In the genomic region with DNA sequence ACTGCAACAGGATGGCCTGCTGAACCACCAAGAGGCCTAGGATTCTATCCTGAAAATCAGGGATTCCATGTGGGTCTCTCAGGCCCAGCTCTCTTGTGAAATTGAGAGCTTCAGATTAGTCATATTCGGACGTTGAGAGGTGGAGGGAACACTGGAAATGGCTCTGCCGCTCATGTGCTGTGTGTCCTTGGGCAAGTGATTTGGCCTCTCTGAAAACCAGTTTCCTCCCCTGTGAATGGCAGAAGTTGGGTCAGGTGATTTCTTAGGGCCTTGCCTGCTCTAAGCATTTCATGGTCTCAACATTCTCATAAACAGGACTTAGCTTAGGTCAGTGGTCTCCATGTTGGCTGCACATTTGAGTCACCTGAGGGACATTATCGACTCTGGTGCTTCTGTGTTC, we compare ENCODE assay signal across 26 cellular contexts.
DNase-seq lines count a peak whose midpoint lies in the region; ATAC-seq, FAIRE-seq and TF ChIP-seq lines count a peak whose summit lies in the region.
"Had no signal": no experiment of that assay in that cellular context is flagged by ENCODE, and none has a peak within 500 bp of the region (broad histone marks: within the 10 kb centered on the region; RNA-seq: fewer than 3 reads in every experiment).

No MANE protein-coding gene starts in this region.

- no peak overlapping the region for H3K27ac ChIP-seq in HepG2 (ENCODE audit: extremely low read length, insufficient read depth, low read length)
- no peak overlapping the region for H3K27ac ChIP-seq in right lobe of liver
- H3K27ac ChIP-seq in K562 (ENCODE audit: extremely low read depth, low read depth, low read length) = no peak overlapping the region
- H3K27ac ChIP-seq in dorsolateral prefrontal cortex = no peak overlapping the region
- H3K27ac ChIP-seq: 22Rv1, A549, BLaER1 had no signal

- in situ Hi-C loops in HepG2 (cut with HindIII; ENCODE audit: extremely low pct_ligation_motif_present, low pct_unique_long_range_greater_than_20kb) = no loop called here
- in situ Hi-C loops in K562 (cut with MboI) = no loop called here

- DNase-seq in HepG2 (ENCODE audit: low spot score) (no peak), right lobe of liver (no peak), K562 (ENCODE audit: extremely low read depth in 1 of 4, low spot score in 3 of 4) (no peak), naive B cell (no peak), dorsolateral prefrontal cortex (no peak), DMS79 treated with DMSO at 0.1 percent for 48 hours (lab: John Stamatoyannopoulos, UW) (no peak), Right ventricle myocardium superior (no peak)
- DNase-seq: AML-193; BE2C; C1 segment of cervical spinal cord; CD4-positive, alpha-beta memory T cell; CD4-positive, CD25-positive, alpha-beta regulatory T cell; CD8-positive, alpha-beta memory T cell; COR-L47; DMS 273 treated with DMSO at 0.1 percent for 48 hours; DMS153; DMS53; DMS79; GF-D8 had no signal

- peak overlapping the region in 4 of 6 donors; percentile 97 to 100 (median 100) for H3K27ac Mint-ChIP-seq in naive B cell
- H3K27ac Mint-ChIP-seq: CD14-positive monocyte; CD8-positive, alpha-beta memory T cell had no signal

- FAIRE-seq in HepG2 (lab: Jason Lieb, UNC) = no peak
- no peak for FAIRE-seq in K562 (lab: Jason Lieb, UNC)
- FAIRE-seq: A549, G401.6, GM12891, GM19239 had no signal

- H3K27me3 ChIP-seq in HepG2 (ENCODE audit: control insufficient read depth in 1 of 2, insufficient read depth in 2 of 2, low read length in 2 of 2) (no peaks in the 10 kb centered on the region), right lobe of liver (no peaks in the 10 kb centered on the region), K562 (ENCODE audit: control insufficient read depth in 2 of 2, insufficient read depth in 2 of 2, low read length in 2 of 2) (peaks cover 0 to 3% of the 10 kb centered on the region in 2 experiments; a peak in 1 of 5 replicates), dorsolateral prefrontal cortex (peaks cover 0 to 4% (median 0%) of the 10 kb centered on the region in 45 donors)
- H3K27me3 ChIP-seq: BE2C, BLaER1 had no signal

- TF ChIP-seq POLR2A in HepG2 (IDR thresholded peaks at IDR 0.05; ENCODE audit: insufficient read depth in 1 of 2, low read depth in 2 of 2, low read length in 2 of 2) (no peak), right lobe of liver (IDR thresholded peaks at IDR 0.05) (no peak), K562 (conservative IDR thresholded peaks at IDR 0.05) (no peak)

- TF ChIP-seq EP300 in HepG2 (IDR thresholded peaks at IDR 0.05; ENCODE audit: low read depth in 2 of 2, low read length in 2 of 2) = no peak
- TF ChIP-seq EP300 in HepG2 (CRISPR knock-in tag; IDR thresholded peaks at IDR 0.05; ENCODE audit: borderline replicate concordance) = no peak
- no peak for TF ChIP-seq EP300 in K562 (IDR thresholded peaks at IDR 0.05; ENCODE audit: low read length)

- WGBS in HepG2 (ENCODE audit: low lambda C conversion rate) = 17% methylated on average over 4 of the region's 4 CpGs
- 64% methylated on average over 3 of the region's 4 CpGs for WGBS in right lobe of liver (ENCODE audit: insufficient coverage, low coverage, low lambda C conversion rate, missing lambda C conversion rate)
- 5% methylated on average over 4 of the region's 4 CpGs for WGBS in K562 (ENCODE audit: insufficient coverage, low coverage, missing lambda C conversion rate)

- intact Hi-C loops in HepG2 (cut with micrococcal nuclease; ENCODE audit: unreplicated experiment) (loop anchor here (1.0 to 5.0 kb wide), 2 partner anchors 13 to 50 kb away; no protein-coding TSS in a partner anchor), right lobe of liver (cut with DNase I) (no loop called here), K562 (cut with micrococcal nuclease) (no loop called here), dorsolateral prefrontal cortex (cut with DNase I) (no loop called here), Right ventricle myocardium superior (cut with DNase I) (no loop called here)

- H3K9me3 Mint-ChIP-seq in naive B cell = peaks cover 0 to 12% (median 9%) of the 10 kb centered on the region in 7 donors

- peaks cover 25 to 35% (median 27%) of the 10 kb centered on the region in 3 donors for H3K4me1 Mint-ChIP-seq in naive B cell
- H3K4me1 Mint-ChIP-seq: CD14-positive monocyte; CD4-positive, alpha-beta memory T cell; CD4-positive, CD25-positive, alpha-beta regulatory T cell; CD8-positive, alpha-beta memory T cell had no signal

- H3K4me3 ChIP-seq in HepG2 (replicated peaks in 1 of 3; ENCODE audit: insufficient read depth in 1 of 3, low read depth in 2 of 3, low read length in 3 of 3) (no peak overlapping the region), right lobe of liver (no peak overlapping the region), K562 (no peak overlapping the region), dorsolateral prefrontal cortex (no peak overlapping the region)
- H3K4me3 ChIP-seq: A549, BLaER1 had no signal

- no peaks in the 10 kb centered on the region for H3K36me3 Mint-ChIP-seq in naive B cell
- H3K36me3 Mint-ChIP-seq: CD14-positive monocyte; CD4-positive, alpha-beta memory T cell; CD4-positive, CD25-positive, alpha-beta regulatory T cell had no signal

- BruUV-seq in HepG2 (replicated peaks; lab: Mats Ljungman, UMichigan) (no TSS peak), K562 (replicated peaks; lab: Mats Ljungman, UMichigan) (no TSS peak)

- no peaks in the 10 kb centered on the region for H3K9me1 ChIP-seq in K562 (ENCODE audit: control insufficient read depth, insufficient read depth, low read length)

- CTCF ChIA-PET in HepG2 (lab: Yijun Ruan, JAX; ENCODE audit: low intra/inter-chr PET ratio, low total read pairs) (no interaction called here), K562 (lab: Yijun Ruan, JAX; ENCODE audit: low intra/inter-chr PET ratio) (no interaction called here)

- no peaks in the 10 kb centered on the region for H3K36me3 ChIP-seq in HepG2 (replicated peaks in 1 of 2; ENCODE audit: control insufficient read depth in 1 of 2, insufficient read depth in 2 of 2, low read length in 2 of 2)
- no peaks in the 10 kb centered on the region for H3K36me3 ChIP-seq in right lobe of liver
- no peaks in the 10 kb centered on the region for H3K36me3 ChIP-seq in K562 (ENCODE audit: control insufficient read depth, insufficient read depth, low read length)
- H3K36me3 ChIP-seq: BE2C, BLaER1 had no signal

- H3K4me2 ChIP-seq in HepG2 (ENCODE audit: low read depth, low read length) = no peak overlapping the region
- H3K4me2 ChIP-seq in K562 (ENCODE audit: insufficient read depth, low read length) = no peak overlapping the region
- H3K4me2 ChIP-seq: A549 had no signal

- TF ChIP-seq RAD21 in HepG2 (CRISPR knock-in tag; IDR thresholded peaks at IDR 0.05) (no peak), K562 (CRISPR knock-in tag; conservative IDR thresholded peaks at IDR 0.05 in 1 of 2, IDR thresholded peaks at IDR 0.05 in 1 of 2) (no peak)

- no peak for ATAC-seq in HepG2
- no peak for ATAC-seq in right lobe of liver
- ATAC-seq in K562 = no peak
- no peak for ATAC-seq in naive B cell (ENCODE audit: low read depth in 2 of 2)
- no peak for ATAC-seq in Right ventricle myocardium superior (ENCODE audit: poor library complexity)

- POLR2A ChIA-PET in HepG2 (lab: Yijun Ruan, JAX) (interaction anchor here (1.9 to 2.5 kb wide), 2 partner anchors 15 to 20 kb away, joined by 5 to 7 read pairs; no protein-coding TSS in a partner anchor), K562 (lab: Yijun Ruan, JAX) (no interaction called here)

- H3K27me3 Mint-ChIP-seq in naive B cell = peaks cover 0 to 4% (median 2%) of the 10 kb centered on the region in 3 donors

- H3K4me1 ChIP-seq in HepG2 (ENCODE audit: insufficient read depth, low read length) (peaks cover 55% of the 10 kb centered on the region), right lobe of liver (no peaks in the 10 kb centered on the region), K562 (replicated peaks in 1 of 2; ENCODE audit: control insufficient read depth in 2 of 2, insufficient read depth in 2 of 2, low read length in 2 of 2) (no peaks in the 10 kb centered on the region)
- H3K4me1 ChIP-seq: A549, BE2C had no signal

- no peak overlapping the region for H3K4me3 Mint-ChIP-seq in naive B cell
- H3K4me3 Mint-ChIP-seq: CD14-positive monocyte; CD4-positive, alpha-beta memory T cell; CD4-positive, CD25-positive, alpha-beta regulatory T cell; CD8-positive, alpha-beta memory T cell had no signal

- H2AFZ ChIP-seq in HepG2 (ENCODE audit: low read length) (no peak overlapping the region), K562 (ENCODE audit: low read depth, low read length) (no peak overlapping the region)

- H3K79me2 ChIP-seq in HepG2 (ENCODE audit: insufficient read depth, low read length) (no peaks in the 10 kb centered on the region), K562 (ENCODE audit: control insufficient read depth, insufficient read depth, low read length) (no peaks in the 10 kb centered on the region)

- H4K20me1 ChIP-seq in HepG2 (ENCODE audit: insufficient read depth, low read length) (no peaks in the 10 kb centered on the region), K562 (replicated peaks; ENCODE audit: control insufficient read depth, insufficient read depth, low read length) (no peaks in the 10 kb centered on the region; the same call in 1 of the 2 replicates)
- H4K20me1 ChIP-seq: BLaER1 had no signal

- peaks cover 8% of the 10 kb centered on the region for H3K9me3 ChIP-seq in HepG2 (ENCODE audit: low read length)
- no peaks in the 10 kb centered on the region for H3K9me3 ChIP-seq in right lobe of liver
- H3K9me3 ChIP-seq in K562 (replicated peaks; ENCODE audit: control insufficient read depth, insufficient read depth, low read depth, low read length) = no peaks in the 10 kb centered on the region

- no peak for TF ChIP-seq CTCF in HepG2 (CRISPR knock-in tag; IDR thresholded peaks at IDR 0.05)
- no peak for TF ChIP-seq CTCF in right lobe of liver (IDR thresholded peaks at IDR 0.05)
- TF ChIP-seq CTCF in K562 (IDR thresholded peaks at IDR 0.05 in 2 of 3, conservative IDR thresholded peaks at IDR 0.05 in 1 of 3; ENCODE audit: insufficient read depth in 2 of 3, low read depth in 1 of 3, low read length in 3 of 3) = no peak
- TF ChIP-seq CTCF in dorsolateral prefrontal cortex (IDR thresholded peaks at IDR 0.05 in 54 of 56, conservative IDR thresholded peaks at IDR 0.05 in 2 of 56; ENCODE audit: low read depth in 1 of 56, partially characterized antibody in 56 of 56) = no peak

- no peak overlapping the region for H3K9ac ChIP-seq in HepG2 (ENCODE audit: insufficient read depth, low read depth, low read length)
- H3K9ac ChIP-seq in K562 (ENCODE audit: insufficient read depth in 1 of 2, low read depth in 2 of 2, low read length in 2 of 2) = no peak overlapping the region
- H3K9ac ChIP-seq: BLaER1 had no signal

TF ChIP-seq in HepG2, 621 proteins besides CTCF, POLR2A, EP300 and RAD21:
- TF ChIP-seq KDM4B (CRISPR knock-in tag; IDR thresholded peaks at IDR 0.05) (no peak), MTF2 (CRISPR knock-in tag; IDR thresholded peaks at IDR 0.05; ENCODE audit: borderline replicate concordance) (no peak), ZNF768 (CRISPR knock-in tag; IDR thresholded peaks at IDR 0.05) (peak; percentile 95)

TF ChIP-seq in K562, 482 proteins besides CTCF, POLR2A, EP300 and RAD21 (continues in another document):
- TF ChIP-seq ETV5 (CRISPR knock-in tag; IDR thresholded peaks at IDR 0.05; ENCODE audit: low read depth) (no peak), RBM25 (IDR thresholded peaks at IDR 0.05; ENCODE audit: low read depth, low read length, severe bottlenecking) (peak; percentile 9)

Comparison
In these comparisons a context has a peak if more than half of its experiments do, and no peak if none do; other contexts are left out.
1. Of the 241 proteins assayed by ChIP-seq in both HepG2 and K562: peak only in HepG2: none; only in K562: ZFP36; in both: none; in neither: 240.